ENCODE assay signal across 8 cellular contexts in the genomic region with DNA sequence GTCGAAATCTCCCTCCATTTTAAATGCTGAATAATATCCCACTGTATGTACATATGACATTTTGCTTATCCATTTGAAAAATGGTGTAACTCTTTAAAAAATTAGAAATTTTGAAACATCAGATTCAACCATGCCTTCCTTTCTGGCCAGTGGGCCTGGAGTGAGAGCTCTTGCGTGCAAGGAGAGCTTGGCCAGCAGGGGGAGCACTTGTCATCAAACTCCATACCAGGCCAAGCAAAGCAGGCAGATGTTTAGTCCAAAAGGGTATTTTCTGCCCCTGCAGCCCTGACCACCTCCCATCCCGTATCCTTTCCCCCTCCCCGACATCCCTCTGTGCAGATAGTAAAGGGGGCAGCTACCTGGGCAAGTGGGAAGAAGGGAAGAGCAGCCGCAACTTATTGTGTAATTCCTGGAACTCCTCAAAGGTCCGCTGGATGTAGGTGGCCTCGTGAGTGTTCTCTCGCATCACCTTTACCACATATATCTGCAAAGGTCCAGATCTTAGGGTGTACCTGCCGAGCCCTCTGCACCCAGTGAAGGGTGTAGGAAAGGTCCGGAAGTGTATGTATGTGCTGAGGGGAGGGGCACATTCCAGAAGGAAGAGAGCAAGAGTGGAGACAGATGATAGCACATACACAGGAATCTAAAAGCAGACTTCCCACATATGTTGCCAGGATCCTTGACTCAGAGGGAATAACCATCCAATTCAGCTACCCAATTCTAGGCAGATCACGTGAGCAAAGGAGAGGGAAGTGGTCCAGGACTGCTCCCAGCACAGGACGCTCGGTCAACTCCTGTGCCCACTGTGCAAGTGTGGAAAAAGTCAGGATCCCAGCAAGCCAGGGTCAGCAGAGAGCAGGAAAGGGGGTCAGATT. TPM values are rescaled to one million over a fixed set of nuclear protein-coding genes. Genes with fewer than 3 reads are reported as not detected.
A peak's percentile ranks its signal among the peaks of the same experiment; 100 is the strongest.
DNase-seq lines count a peak whose midpoint lies in the region; ATAC-seq, FAIRE-seq and TF ChIP-seq lines count a peak whose summit lies in the region.

No MANE protein-coding gene starts in this region.

- H3K9me3 Mint-ChIP-seq in central memory CD8-positive, alpha-beta T cell: no peaks in the 10 kb centered on the region

- ATAC-seq in central memory CD8-positive, alpha-beta T cell (replicated peaks; ENCODE audit: extremely low read depth, poor library complexity, severe bottlenecking): no peak
- ATAC-seq in left colon (peak; percentile 80), HG03469 (IDR thresholded peaks at IDR 0.05; ENCODE audit: unreplicated experiment) (no peak)

- TF ChIP-seq CTCF in 22Rv1 (IDR thresholded peaks at IDR 0.05): peak; percentile 99

- no peak overlapping the region for H3K27ac ChIP-seq in 22Rv1

- no peak overlapping the region for H3K27ac Mint-ChIP-seq in central memory CD8-positive, alpha-beta T cell (ENCODE audit: low read depth)

- no peak overlapping the region for H3K4me3 Mint-ChIP-seq in central memory CD8-positive, alpha-beta T cell

- DNase-seq in GM18507 (ENCODE audit: extremely low spot score, insufficient read length, low read depth) (peak; percentile 64), NCI-H226 (peak; percentile 92), left colon (peak; percentile 68 to 91)
- DNase-seq in activated CD4-positive, alpha-beta T cell treated with anti-CD3 and anti-CD28 coated beads for 24 hours (ENCODE audit: low read depth in 2 of 2): peak; percentile 81
- peak; percentile 55 to 77 for DNase-seq in central memory CD8-positive, alpha-beta T cell (ENCODE audit: low spot score in 2 of 2)
- peak; percentile 81 for DNase-seq in stimulated activated CD4-positive, alpha-beta T cell treated with anti-CD3 and anti-CD28 coated beads, Interleukin-2, amount 100 ng/mL, for 48 hours

- H3K36me3 Mint-ChIP-seq in central memory CD8-positive, alpha-beta T cell (ENCODE audit: insufficient read depth): peaks cover 25% of the 10 kb centered on the region

- peaks cover 11% of the 10 kb centered on the region for H3K4me1 Mint-ChIP-seq in central memory CD8-positive, alpha-beta T cell

- no peaks in the 10 kb centered on the region for H3K27me3 Mint-ChIP-seq in central memory CD8-positive, alpha-beta T cell

- FAIRE-seq in GM18507 (lab: Jason Lieb, UNC): peak; percentile 87

- intact Hi-C loops in left colon (cut with DNase I, micrococcal nuclease): no loop called here

RNA-seq across cellular contexts. Expression of a gene that starts 19.9 kb away (rescaled TPM):
- 10 to 100 TPM; 61.4 to 72.2 TPM for total RNA-seq in left colon
